12 cellular contexts compared by ENCODE assay signal in the genomic region with DNA sequence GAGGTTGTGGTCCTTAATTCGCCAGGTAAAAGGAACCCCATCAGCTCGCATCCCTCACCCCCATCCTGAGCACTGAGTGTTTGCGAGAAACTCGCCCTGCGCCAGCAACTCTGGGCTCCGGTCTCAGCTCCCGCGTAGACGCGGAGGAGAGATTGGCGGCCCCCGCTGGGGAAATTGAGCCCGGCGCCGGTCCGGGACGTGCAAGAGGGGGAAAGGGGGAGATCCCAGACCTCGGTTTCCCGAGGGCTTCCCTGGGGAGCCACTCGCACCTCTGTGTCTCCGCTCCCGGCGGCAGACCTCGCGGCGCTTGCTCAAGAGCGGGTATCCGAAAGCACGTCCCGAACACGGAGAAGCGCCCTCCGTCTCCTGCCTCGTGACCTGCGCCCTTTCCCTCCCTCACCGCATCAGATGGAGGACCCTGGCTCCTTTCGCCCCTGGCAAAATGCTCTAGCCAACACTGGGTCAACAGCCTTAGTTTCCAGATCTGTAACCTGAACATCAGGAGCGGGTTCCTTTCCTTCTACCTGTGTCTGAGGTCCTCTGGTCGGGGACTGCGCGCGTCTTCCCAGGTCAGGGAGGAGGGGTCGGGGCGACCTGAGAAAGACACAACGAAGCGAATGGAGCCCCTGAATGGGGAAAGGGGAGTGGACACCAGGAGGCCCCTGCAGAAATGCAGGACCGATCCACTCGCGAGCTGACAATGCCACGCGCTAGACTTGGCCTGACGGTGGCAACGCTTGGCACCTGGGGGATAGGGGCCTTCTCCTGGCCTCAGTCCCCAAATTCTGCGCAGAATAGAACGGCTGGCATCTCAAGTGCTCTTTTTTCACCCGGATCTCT. TPM values are rescaled to one million over a fixed set of nuclear protein-coding genes. Genes with fewer than 3 reads are reported as not detected.
DNase-seq lines count a peak whose midpoint lies in the region; ATAC-seq and TF ChIP-seq lines count a peak whose summit lies in the region.
"Had no signal": no experiment of that assay in that cellular context is flagged by ENCODE, and none has a peak within 500 bp of the region (broad histone marks: within the 10 kb centered on the region; RNA-seq: fewer than 3 reads in every experiment).

No MANE protein-coding gene starts in this region.

- H3K36me3 Mint-ChIP-seq in activated naive CD8-positive, alpha-beta T cell treated with anti-CD3 and anti-CD28 coated beads, Interleukin-2, amount 10 ng/mL, durations not matched to agents 7 days and 5 days = peaks cover 2% of the 10 kb centered on the region
- peaks cover 3% of the 10 kb centered on the region for H3K36me3 Mint-ChIP-seq in activated naive CD8-positive, alpha-beta T cell treated with anti-CD3 and anti-CD28 coated beads, Interleukin-2, amount 50 U/mL, for 24 hours (ENCODE audit: low read depth)
- H3K36me3 Mint-ChIP-seq in CD8-positive, alpha-beta memory T cell = no peaks in the 10 kb centered on the region

- TF ChIP-seq CTCF in mucosa of descending colon (IDR thresholded peaks at IDR 0.05) (no peak), transverse colon (IDR thresholded peaks at IDR 0.05) (no peak)

- intact Hi-C loops in mucosa of descending colon (cut with DNase I, micrococcal nuclease) = loop anchor here in 1 of 2 donors (10.0 kb wide), 1 partner anchor 643 kb away; no protein-coding TSS in a partner anchor
- intact Hi-C loops in transverse colon (cut with DNase I; ENCODE audit: low total_unique reads) = loop anchor here (10.0 kb wide), 1 partner anchor 1483 kb away; no protein-coding TSS in a partner anchor

- POLR2A ChIA-PET in activated naive CD8-positive, alpha-beta T cell treated with anti-CD3 and anti-CD28 coated beads, Interleukin-2, amount 10 ng/mL, durations not matched to agents 7 days and 5 days (lab: Charles Lee) = interaction anchor here (0.6 kb wide), 1 partner anchor 1715 kb away, joined by 3 read pairs; no protein-coding TSS in a partner anchor
- POLR2A ChIA-PET in CD8-positive, alpha-beta memory T cell (lab: Charles Lee) = no interaction called here

- H3K4me1 Mint-ChIP-seq in activated naive CD8-positive, alpha-beta T cell treated with anti-CD3 and anti-CD28 coated beads, Interleukin-2, amount 10 ng/mL, durations not matched to agents 7 days and 5 days = peaks cover 6% of the 10 kb centered on the region
- peaks cover 12% of the 10 kb centered on the region for H3K4me1 Mint-ChIP-seq in activated naive CD8-positive, alpha-beta T cell treated with anti-CD3 and anti-CD28 coated beads, Interleukin-2, amount 50 U/mL, for 24 hours
- H3K4me1 Mint-ChIP-seq in CD8-positive, alpha-beta memory T cell = peaks cover 4 to 7% (median 5%) of the 10 kb centered on the region in 3 donors

- no peaks in the 10 kb centered on the region for H3K9me3 Mint-ChIP-seq in activated naive CD8-positive, alpha-beta T cell treated with anti-CD3 and anti-CD28 coated beads, Interleukin-2, amount 10 ng/mL, durations not matched to agents 7 days and 5 days
- H3K9me3 Mint-ChIP-seq in activated naive CD8-positive, alpha-beta T cell treated with anti-CD3 and anti-CD28 coated beads, Interleukin-2, amount 50 U/mL, for 24 hours = no peaks in the 10 kb centered on the region
- H3K9me3 Mint-ChIP-seq in CD8-positive, alpha-beta memory T cell = peaks cover 0 to 10% (median 3%) of the 10 kb centered on the region in 5 donors
- H3K9me3 Mint-ChIP-seq: CD4-positive, alpha-beta T cell had no signal

- TF ChIP-seq POLR2A in transverse colon (IDR thresholded peaks at IDR 0.05) = no peak

- CTCF ChIA-PET in CD8-positive, alpha-beta memory T cell (lab: Charles Lee) = no interaction called here

- no peaks in the 10 kb centered on the region for H3K27me3 ChIP-seq in endocrine pancreas (ENCODE audit: control insufficient read depth, insufficient read depth, low read length)
- peaks cover 77% of the 10 kb centered on the region for H3K27me3 ChIP-seq in transverse colon
- H3K27me3 ChIP-seq in CD8-positive, alpha-beta memory T cell (ENCODE audit: insufficient read depth, low read length, poor library complexity, severe bottlenecking) = peaks cover 9% of the 10 kb centered on the region

- H3K4me1 ChIP-seq in endocrine pancreas (ENCODE audit: control insufficient read depth, insufficient read depth, low read length) (no peaks in the 10 kb centered on the region), mucosa of descending colon (ENCODE audit: low read depth) (peaks cover 5% of the 10 kb centered on the region), transverse colon (peaks cover 0 to 44% (median 24%) of the 10 kb centered on the region in 4 donors)
- H3K4me1 ChIP-seq in CD8-positive, alpha-beta memory T cell (ENCODE audit: insufficient read depth, low read length) = no peaks in the 10 kb centered on the region

- H3K4me3 ChIP-seq in endocrine pancreas (ENCODE audit: control insufficient read depth, insufficient read depth, low read length) (peak overlapping the region; percentile 35), mucosa of descending colon (no peak overlapping the region), transverse colon (peak overlapping the region in 3 of 4 donors; percentile 36 to 54 (median 38))
- no peak overlapping the region for H3K4me3 ChIP-seq in CD8-positive, alpha-beta memory T cell (ENCODE audit: low read length)

- TF ChIP-seq EP300 in transverse colon (IDR thresholded peaks at IDR 0.05; ENCODE audit: low read depth) = no peak

- no peak overlapping the region for H3K4me3 Mint-ChIP-seq in activated naive CD8-positive, alpha-beta T cell treated with anti-CD3 and anti-CD28 coated beads, Interleukin-2, amount 10 ng/mL, durations not matched to agents 7 days and 5 days
- H3K4me3 Mint-ChIP-seq in activated naive CD8-positive, alpha-beta T cell treated with anti-CD3 and anti-CD28 coated beads, Interleukin-2, amount 50 U/mL, for 24 hours = no peak overlapping the region
- H3K4me3 Mint-ChIP-seq in CD8-positive, alpha-beta memory T cell = no peak overlapping the region

- H3K27me3 Mint-ChIP-seq in activated naive CD8-positive, alpha-beta T cell treated with anti-CD3 and anti-CD28 coated beads, Interleukin-2, amount 10 ng/mL, durations not matched to agents 7 days and 5 days = peaks cover 64% of the 10 kb centered on the region
- peaks cover 68% of the 10 kb centered on the region for H3K27me3 Mint-ChIP-seq in activated naive CD8-positive, alpha-beta T cell treated with anti-CD3 and anti-CD28 coated beads, Interleukin-2, amount 50 U/mL, for 24 hours
- peaks cover 49 to 75% of the 10 kb centered on the region in 2 donors for H3K27me3 Mint-ChIP-seq in CD8-positive, alpha-beta memory T cell

- no peaks in the 10 kb centered on the region for H3K9me3 ChIP-seq in endocrine pancreas (ENCODE audit: control insufficient read depth, low read length)
- H3K9me3 ChIP-seq in mucosa of descending colon = no peaks in the 10 kb centered on the region
- no peaks in the 10 kb centered on the region for H3K9me3 ChIP-seq in transverse colon
- H3K9me3 ChIP-seq in CD8-positive, alpha-beta memory T cell (ENCODE audit: low read length) = no peaks in the 10 kb centered on the region
- H3K9me3 ChIP-seq: gastroesophageal sphincter had no signal

- DNase-seq in activated naive CD8-positive, alpha-beta T cell treated with anti-CD3 and anti-CD28 coated beads, Interleukin-2, amount 10 ng/mL, durations not matched to agents 7 days and 5 days = peak; percentile 33
- DNase-seq in activated naive CD8-positive, alpha-beta T cell treated with anti-CD3 and anti-CD28 coated beads, Interleukin-2, amount 50 U/mL, for 24 hours = no peak
- peak in 2 of 3 donors; percentile 44 to 60 for DNase-seq in mucosa of descending colon
- DNase-seq in transverse colon = peak; percentile 29
- no peak for DNase-seq in CD8-positive, alpha-beta memory T cell
- no peak for DNase-seq in cerebellar nuclear complex (lab: John Stamatoyannopoulos, UW)
- DNase-seq in pons (ENCODE audit: low spot score) = no peak
- DNase-seq: CD4-positive, alpha-beta T cell; stimulated activated CD4-positive, alpha-beta T cell treated with anti-CD3 and anti-CD28 coated beads, Interleukin-1b, Interleukin-23, amount 100 ng/mL, for 48 hours had no signal

- no peak overlapping the region for H3K27ac ChIP-seq in transverse colon
- H3K27ac ChIP-seq in CD8-positive, alpha-beta memory T cell (ENCODE audit: low read depth, low read length) = no peak overlapping the region
- H3K27ac ChIP-seq: gastroesophageal sphincter, HL-60 had no signal

- H3K36me3 ChIP-seq in endocrine pancreas (ENCODE audit: control insufficient read depth, insufficient read depth, low read length) = no peaks in the 10 kb centered on the region
- no peaks in the 10 kb centered on the region for H3K36me3 ChIP-seq in mucosa of descending colon (ENCODE audit: low read depth)
- no peaks in the 10 kb centered on the region for H3K36me3 ChIP-seq in transverse colon
- H3K36me3 ChIP-seq in CD8-positive, alpha-beta memory T cell (ENCODE audit: insufficient read depth, low read length) = no peaks in the 10 kb centered on the region
- H3K36me3 ChIP-seq: gastroesophageal sphincter had no signal

- H3K27ac Mint-ChIP-seq in activated naive CD8-positive, alpha-beta T cell treated with anti-CD3 and anti-CD28 coated beads, Interleukin-2, amount 10 ng/mL, durations not matched to agents 7 days and 5 days = peak overlapping the region; percentile 70
- H3K27ac Mint-ChIP-seq in activated naive CD8-positive, alpha-beta T cell treated with anti-CD3 and anti-CD28 coated beads, Interleukin-2, amount 50 U/mL, for 24 hours = no peak overlapping the region
- no peak overlapping the region for H3K27ac Mint-ChIP-seq in CD8-positive, alpha-beta memory T cell
- H3K27ac Mint-ChIP-seq: CD4-positive, alpha-beta T cell had no signal

- ATAC-seq in activated naive CD8-positive, alpha-beta T cell treated with anti-CD3 and anti-CD28 coated beads, Interleukin-2, amount 10 ng/mL, durations not matched to agents 7 days and 5 days (ENCODE audit: low read depth) = no peak
- ATAC-seq in activated naive CD8-positive, alpha-beta T cell treated with anti-CD3 and anti-CD28 coated beads, Interleukin-2, amount 50 U/mL, for 24 hours = no peak
- ATAC-seq in mucosa of descending colon = no peak
- ATAC-seq: gastroesophageal sphincter had no signal

- 0 to 6% methylated on average over 3 to 56 of the region's 56 CpGs for WGBS in transverse colon (ENCODE audit: low coverage in 1 of 2), 2 donors

- H3K9ac ChIP-seq in endocrine pancreas (ENCODE audit: control insufficient read depth, insufficient read depth, low read length) = no peak overlapping the region

- in situ Hi-C loops in transverse colon (cut with MboI; ENCODE audit: low pct_ligation_motif_present in 1 of 4, low pct_unique_long_range_greater_than_20kb in 1 of 4, low sequenced_read_pairs in 3 of 4) = loop anchor here (10.0 to 25.0 kb wide), 4 partner anchors 631 to 1003 kb away; no protein-coding TSS in a partner anchor

RNA-seq across cellular contexts. Expression of a gene that starts 2.9 kb away (rescaled TPM):
- total RNA-seq in activated naive CD8-positive, alpha-beta T cell treated with anti-CD3 and anti-CD28 coated beads, Interleukin-2, amount 10 ng/mL, durations not matched to agents 7 days and 5 days = not detected
- total RNA-seq in mucosa of descending colon (10 to 100 TPM; 17.2 to 46.0 (median 39.8) TPM), transverse colon (10 to 100 TPM; 35.2 to 55.7 (median 42.3) TPM)
- not detected for total RNA-seq in CD8-positive, alpha-beta memory T cell
- polyA plus RNA-seq in CD8-positive, alpha-beta memory T cell = not detected
- total RNA-seq: CD4-positive, alpha-beta T cell had no signal

Comparison
In these comparisons a context has a peak if more than half of its experiments do, and no peak if none do; other contexts are left out.
1. DNase-seq: peak in activated naive CD8-positive, alpha-beta T cell treated with anti-CD3 and anti-CD28 coated beads, Interleukin-2, amount 10 ng/mL, durations not matched to agents 7 days and 5 days (single experiment), mucosa of descending colon (2 of 3) and transverse colon (single experiment); none in activated naive CD8-positive, alpha-beta T cell treated with anti-CD3 and anti-CD28 coated beads, Interleukin-2, amount 50 U/mL, for 24 hours (single experiment), CD8-positive, alpha-beta memory T cell (0 of 5), cerebellar nuclear complex (0 of 2) and pons (single experiment).
2. H3K4me3 ChIP-seq: peak in endocrine pancreas (single experiment) and transverse colon (3 of 4); none in mucosa of descending colon (single experiment) and CD8-positive, alpha-beta memory T cell (single experiment).
3. RNA of a gene that starts 2.9 kb away (total RNA-seq): 35.2 to 55.7 TPM in transverse colon and 17.2 to 46.0 TPM in mucosa of descending colon; not detected in activated naive CD8-positive, alpha-beta T cell treated with anti-CD3 and anti-CD28 coated beads, Interleukin-2, amount 10 ng/mL, durations not matched to agents 7 days and 5 days and not detected in CD8-positive, alpha-beta memory T cell; every median in the first group is over 10 times any median in the second.